In the genomic region with DNA sequence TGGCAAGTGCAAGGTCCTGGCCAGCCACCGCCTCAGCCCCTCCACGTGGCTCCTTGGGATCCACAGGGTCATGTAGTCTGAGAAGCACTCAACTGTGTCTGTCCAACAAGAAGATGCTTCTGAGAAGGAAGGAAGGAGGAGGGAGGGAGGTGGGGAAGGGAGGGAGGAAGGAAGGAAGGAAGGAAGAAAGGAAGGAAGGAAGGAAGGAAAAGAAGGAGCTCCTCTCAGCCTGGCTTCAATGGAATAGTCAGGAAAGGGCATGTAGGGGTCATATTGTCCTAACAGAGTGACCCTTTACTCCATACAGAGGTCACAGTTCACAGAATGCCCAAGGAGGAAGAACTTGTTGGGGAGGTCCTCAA, we compare ENCODE assay signal across 1 cellular context.
TF ChIP-seq lines count a peak whose summit lies in the region.

No MANE protein-coding gene starts in this region.

TF ChIP-seq in GM23338, 12 proteins besides CTCF, POLR2A, EP300 and RAD21 (continued from another document):
- TF ChIP-seq ZNF462 (CRISPR knock-in tag; IDR thresholded peaks at IDR 0.05) = no peak
- no peak for TF ChIP-seq CREB1 (CRISPR knock-in tag; IDR thresholded peaks at IDR 0.05; ENCODE audit: low read depth)
- TF ChIP-seq JUNB (IDR thresholded peaks at IDR 0.05; ENCODE audit: unreplicated experiment) = no peak
- no peak for TF ChIP-seq POLR2AphosphoS5 (IDR thresholded peaks at IDR 0.05; ENCODE audit: low read depth)
- TF ChIP-seq EZH2 (IDR thresholded peaks at IDR 0.05; ENCODE audit: low read depth, unreplicated experiment) = no peak
- no peak for TF ChIP-seq ZNF114 (CRISPR knock-in tag; IDR thresholded peaks at IDR 0.05)
- TF ChIP-seq, protein P1, sequence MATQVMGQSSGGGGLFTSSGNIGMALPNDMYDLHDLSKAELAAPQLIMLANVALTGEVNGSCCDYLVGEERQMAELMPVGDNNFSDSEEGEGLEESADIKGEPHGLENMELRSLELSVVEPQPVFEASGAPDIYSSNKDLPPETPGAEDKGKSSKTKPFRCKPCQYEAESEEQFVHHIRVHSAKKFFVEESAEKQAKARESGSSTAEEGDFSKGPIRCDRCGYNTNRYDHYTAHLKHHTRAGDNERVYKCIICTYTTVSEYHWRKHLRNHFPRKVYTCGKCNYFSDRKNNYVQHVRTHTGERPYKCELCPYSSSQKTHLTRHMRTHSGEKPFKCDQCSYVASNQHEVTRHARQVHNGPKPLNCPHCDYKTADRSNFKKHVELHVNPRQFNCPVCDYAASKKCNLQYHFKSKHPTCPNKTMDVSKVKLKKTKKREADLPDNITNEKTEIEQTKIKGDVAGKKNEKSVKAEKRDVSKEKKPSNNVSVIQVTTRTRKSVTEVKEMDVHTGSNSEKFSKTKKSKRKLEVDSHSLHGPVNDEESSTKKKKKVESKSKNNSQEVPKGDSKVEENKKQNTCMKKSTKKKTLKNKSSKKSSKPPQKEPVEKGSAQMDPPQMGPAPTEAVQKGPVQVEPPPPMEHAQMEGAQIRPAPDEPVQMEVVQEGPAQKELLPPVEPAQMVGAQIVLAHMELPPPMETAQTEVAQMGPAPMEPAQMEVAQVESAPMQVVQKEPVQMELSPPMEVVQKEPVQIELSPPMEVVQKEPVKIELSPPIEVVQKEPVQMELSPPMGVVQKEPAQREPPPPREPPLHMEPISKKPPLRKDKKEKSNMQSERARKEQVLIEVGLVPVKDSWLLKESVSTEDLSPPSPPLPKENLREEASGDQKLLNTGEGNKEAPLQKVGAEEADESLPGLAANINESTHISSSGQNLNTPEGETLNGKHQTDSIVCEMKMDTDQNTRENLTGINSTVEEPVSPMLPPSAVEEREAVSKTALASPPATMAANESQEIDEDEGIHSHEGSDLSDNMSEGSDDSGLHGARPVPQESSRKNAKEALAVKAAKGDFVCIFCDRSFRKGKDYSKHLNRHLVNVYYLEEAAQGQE (IDR thresholded peaks at IDR 0.05; ENCODE audit: unreplicated experiment) = no peak
- no peak for TF ChIP-seq EZH2phosphoT487 (IDR thresholded peaks at IDR 0.05; ENCODE audit: unreplicated experiment)
